8 cellular contexts compared by ENCODE assay signal in genomic region chrX:78064698-78065601, GRCh38. TPM values are rescaled to one million over a fixed set of nuclear protein-coding genes. Genes with fewer than 3 reads are reported as not detected.
DNase-seq lines count a peak whose midpoint lies in the region; ATAC-seq and TF ChIP-seq lines count a peak whose summit lies in the region.
"Not testable (repeated sequence)": the region's sequence is repeated elsewhere in the genome, so short reads cannot be mapped to it uniquely, and the experiment has no call there.

No MANE protein-coding gene starts in this region.

- peak overlapping the region; percentile 43 for H3K27ac Mint-ChIP-seq in activated naive CD8-positive, alpha-beta T cell treated with anti-CD3 and anti-CD28 coated beads, Interleukin-2, amount 10 ng/mL, durations not matched to agents 7 days and 5 days

- H3K4me2 ChIP-seq in PC-9, result peak overlapping the region; percentile 20; the same call in 1 of the 2 replicates

- not testable (repeated sequence) for H3K36me3 Mint-ChIP-seq in activated naive CD8-positive, alpha-beta T cell treated with anti-CD3 and anti-CD28 coated beads, Interleukin-2, amount 10 ng/mL, durations not matched to agents 7 days and 5 days

- CTCF ChIA-PET in PC-9 (lab: Charles Lee), result not testable (repeated sequence)

- H2AFZ ChIP-seq in PC-9, result peak overlapping the region; percentile 64; the same call in 1 of the 2 replicates

- H3K9me3 ChIP-seq in PC-9 (ENCODE audit: insufficient read depth, low read depth), result not testable (repeated sequence)

- POLR2A ChIA-PET in PC-9 (lab: Charles Lee; ENCODE audit: unreplicated experiment), result interaction anchor here (0.6 kb wide), 1 partner anchor 39 kb away, joined by 5 read pairs; the partner anchor contains the start of gene PGK1
- POLR2A ChIA-PET in activated naive CD8-positive, alpha-beta T cell treated with anti-CD3 and anti-CD28 coated beads, Interleukin-2, amount 10 ng/mL, durations not matched to agents 7 days and 5 days (lab: Charles Lee), result not testable (repeated sequence)

- H3K27ac ChIP-seq in PC-9, result peak overlapping the region; percentile 79

- not testable (repeated sequence) for H3K9me2 ChIP-seq in PC-9 (ENCODE audit: insufficient read depth)

- H3K4me1 Mint-ChIP-seq in activated naive CD8-positive, alpha-beta T cell treated with anti-CD3 and anti-CD28 coated beads, Interleukin-2, amount 10 ng/mL, durations not matched to agents 7 days and 5 days, result not testable (repeated sequence)

- not testable (repeated sequence) for H4K20me1 ChIP-seq in PC-9 (ENCODE audit: insufficient read depth)

- H3K4me1 ChIP-seq in PC-9 (replicated peaks; ENCODE audit: insufficient read depth), result not testable (repeated sequence)

- ATAC-seq in GM19023 (IDR thresholded peaks at IDR 0.05; ENCODE audit: unreplicated experiment) (peak; percentile 88), HG03439 (IDR thresholded peaks at IDR 0.05; ENCODE audit: unreplicated experiment) (peak; percentile 85)
- peak; percentile 76 for ATAC-seq in activated naive CD8-positive, alpha-beta T cell treated with anti-CD3 and anti-CD28 coated beads, Interleukin-2, amount 10 ng/mL, durations not matched to agents 7 days and 5 days (ENCODE audit: low read depth)

- H3K27me3 ChIP-seq in PC-9 (ENCODE audit: insufficient read depth, low read depth), result not testable (repeated sequence)

- not testable (repeated sequence) for H3K36me3 ChIP-seq in PC-9 (ENCODE audit: low read depth)

- TSS peak; percentile 86 for BruUV-seq in PC-9 (replicated peaks; lab: Mats Ljungman, UMichigan)

- DNase-seq in COLO829 (ENCODE audit: low spot score) (peak; percentile 89), HFF-Myc (ENCODE audit: extremely low read depth, low read depth) (peak; percentile 75), PC-9 (peak; percentile 5 to 70), fibroblast of peridontal ligament (ENCODE audit: extremely low read depth) (peak; percentile 67), retinal pigment epithelial cell (ENCODE audit: low read depth) (peak; percentile 70)
- not testable (repeated sequence) for DNase-seq in activated naive CD8-positive, alpha-beta T cell treated with anti-CD3 and anti-CD28 coated beads, Interleukin-2, amount 10 ng/mL, durations not matched to agents 7 days and 5 days

- H3K9me3 Mint-ChIP-seq in activated naive CD8-positive, alpha-beta T cell treated with anti-CD3 and anti-CD28 coated beads, Interleukin-2, amount 10 ng/mL, durations not matched to agents 7 days and 5 days, result not testable (repeated sequence)

- not testable (repeated sequence) for H3K27me3 Mint-ChIP-seq in activated naive CD8-positive, alpha-beta T cell treated with anti-CD3 and anti-CD28 coated beads, Interleukin-2, amount 10 ng/mL, durations not matched to agents 7 days and 5 days

- intact Hi-C loops in PC-9 (cut with micrococcal nuclease; ENCODE audit: unreplicated experiment), result not testable (repeated sequence)

- not testable (repeated sequence) for TF ChIP-seq CTCF in HFF-Myc (IDR thresholded peaks at IDR 0.05; ENCODE audit: low read depth, low read length, missing control alignments); PC-9 (conservative IDR thresholded peaks at IDR 0.05); retinal pigment epithelial cell (conservative IDR thresholded peaks at IDR 0.05; ENCODE audit: low read depth, low read length)

- H3K4me3 ChIP-seq in HFF-Myc (replicated peaks; ENCODE audit: low read depth, low read length); PC-9; retinal pigment epithelial cell (ENCODE audit: low read length): not testable (repeated sequence)

- H3F3A ChIP-seq in PC-9 (ENCODE audit: insufficient read depth, low read depth), result not testable (repeated sequence)

- not testable (repeated sequence) for H3K79me2 ChIP-seq in PC-9 (ENCODE audit: low read depth)

- not testable (repeated sequence) for H3K4me3 Mint-ChIP-seq in activated naive CD8-positive, alpha-beta T cell treated with anti-CD3 and anti-CD28 coated beads, Interleukin-2, amount 10 ng/mL, durations not matched to agents 7 days and 5 days

RNA-seq across cellular contexts. Expression of gene PGK1, which starts 39.1 kb away (rescaled TPM):
- 320 and 409 TPM in 2 replicates for total RNA-seq in PC-9 (2021)
- 1,000 to 10,000 TPM; 1,159 to 1,213 TPM for total RNA-seq in activated naive CD8-positive, alpha-beta T cell treated with anti-CD3 and anti-CD28 coated beads, Interleukin-2, amount 10 ng/mL, durations not matched to agents 7 days and 5 days
